Comparison of ENCODE assay signal across 2 cellular contexts in the genomic region with DNA sequence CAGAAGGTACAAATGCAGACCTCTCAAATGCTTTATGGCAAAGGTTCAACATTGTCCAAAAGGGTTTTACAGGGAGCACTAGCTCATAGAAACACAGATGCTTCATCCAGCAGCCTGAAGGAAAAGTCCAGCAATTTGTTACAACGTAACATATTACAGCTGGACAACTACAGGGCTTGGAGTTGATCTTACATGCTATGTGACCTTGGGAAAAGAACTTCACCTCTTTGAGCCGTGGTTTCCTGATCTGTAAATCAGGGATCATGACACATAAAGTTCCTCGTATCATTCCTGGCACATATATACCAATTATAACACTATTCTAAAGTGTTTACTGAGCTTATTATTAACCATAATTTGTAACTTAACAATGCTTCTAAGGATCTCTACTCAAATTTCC.
TF ChIP-seq lines count a peak whose summit lies in the region.

No MANE protein-coding gene starts in this region.

TF ChIP-seq in K562, 482 proteins besides CTCF, POLR2A, EP300 and RAD21 (continued from another document):
- TF ChIP-seq TSHZ1 (CRISPR knock-in tag; IDR thresholded peaks at IDR 0.05) (no peak), KLF16 (IDR thresholded peaks at IDR 0.05) (no peak), ILF3 (IDR thresholded peaks at IDR 0.05; ENCODE audit: borderline replicate concordance) (no peak)
- TF ChIP-seq, protein P1, sequence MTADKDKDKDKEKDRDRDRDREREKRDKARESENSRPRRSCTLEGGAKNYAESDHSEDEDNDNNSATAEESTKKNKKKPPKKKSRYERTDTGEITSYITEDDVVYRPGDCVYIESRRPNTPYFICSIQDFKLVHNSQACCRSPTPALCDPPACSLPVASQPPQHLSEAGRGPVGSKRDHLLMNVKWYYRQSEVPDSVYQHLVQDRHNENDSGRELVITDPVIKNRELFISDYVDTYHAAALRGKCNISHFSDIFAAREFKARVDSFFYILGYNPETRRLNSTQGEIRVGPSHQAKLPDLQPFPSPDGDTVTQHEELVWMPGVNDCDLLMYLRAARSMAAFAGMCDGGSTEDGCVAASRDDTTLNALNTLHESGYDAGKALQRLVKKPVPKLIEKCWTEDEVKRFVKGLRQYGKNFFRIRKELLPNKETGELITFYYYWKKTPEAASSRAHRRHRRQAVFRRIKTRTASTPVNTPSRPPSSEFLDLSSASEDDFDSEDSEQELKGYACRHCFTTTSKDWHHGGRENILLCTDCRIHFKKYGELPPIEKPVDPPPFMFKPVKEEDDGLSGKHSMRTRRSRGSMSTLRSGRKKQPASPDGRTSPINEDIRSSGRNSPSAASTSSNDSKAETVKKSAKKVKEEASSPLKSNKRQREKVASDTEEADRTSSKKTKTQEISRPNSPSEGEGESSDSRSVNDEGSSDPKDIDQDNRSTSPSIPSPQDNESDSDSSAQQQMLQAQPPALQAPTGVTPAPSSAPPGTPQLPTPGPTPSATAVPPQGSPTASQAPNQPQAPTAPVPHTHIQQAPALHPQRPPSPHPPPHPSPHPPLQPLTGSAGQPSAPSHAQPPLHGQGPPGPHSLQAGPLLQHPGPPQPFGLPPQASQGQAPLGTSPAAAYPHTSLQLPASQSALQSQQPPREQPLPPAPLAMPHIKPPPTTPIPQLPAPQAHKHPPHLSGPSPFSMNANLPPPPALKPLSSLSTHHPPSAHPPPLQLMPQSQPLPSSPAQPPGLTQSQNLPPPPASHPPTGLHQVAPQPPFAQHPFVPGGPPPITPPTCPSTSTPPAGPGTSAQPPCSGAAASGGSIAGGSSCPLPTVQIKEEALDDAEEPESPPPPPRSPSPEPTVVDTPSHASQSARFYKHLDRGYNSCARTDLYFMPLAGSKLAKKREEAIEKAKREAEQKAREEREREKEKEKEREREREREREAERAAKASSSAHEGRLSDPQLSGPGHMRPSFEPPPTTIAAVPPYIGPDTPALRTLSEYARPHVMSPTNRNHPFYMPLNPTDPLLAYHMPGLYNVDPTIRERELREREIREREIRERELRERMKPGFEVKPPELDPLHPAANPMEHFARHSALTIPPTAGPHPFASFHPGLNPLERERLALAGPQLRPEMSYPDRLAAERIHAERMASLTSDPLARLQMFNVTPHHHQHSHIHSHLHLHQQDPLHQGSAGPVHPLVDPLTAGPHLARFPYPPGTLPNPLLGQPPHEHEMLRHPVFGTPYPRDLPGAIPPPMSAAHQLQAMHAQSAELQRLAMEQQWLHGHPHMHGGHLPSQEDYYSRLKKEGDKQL (CRISPR knock-in tag; IDR thresholded peaks at IDR 0.05; ENCODE audit: borderline replicate concordance), result no peak
- TF ChIP-seq, protein P2, sequence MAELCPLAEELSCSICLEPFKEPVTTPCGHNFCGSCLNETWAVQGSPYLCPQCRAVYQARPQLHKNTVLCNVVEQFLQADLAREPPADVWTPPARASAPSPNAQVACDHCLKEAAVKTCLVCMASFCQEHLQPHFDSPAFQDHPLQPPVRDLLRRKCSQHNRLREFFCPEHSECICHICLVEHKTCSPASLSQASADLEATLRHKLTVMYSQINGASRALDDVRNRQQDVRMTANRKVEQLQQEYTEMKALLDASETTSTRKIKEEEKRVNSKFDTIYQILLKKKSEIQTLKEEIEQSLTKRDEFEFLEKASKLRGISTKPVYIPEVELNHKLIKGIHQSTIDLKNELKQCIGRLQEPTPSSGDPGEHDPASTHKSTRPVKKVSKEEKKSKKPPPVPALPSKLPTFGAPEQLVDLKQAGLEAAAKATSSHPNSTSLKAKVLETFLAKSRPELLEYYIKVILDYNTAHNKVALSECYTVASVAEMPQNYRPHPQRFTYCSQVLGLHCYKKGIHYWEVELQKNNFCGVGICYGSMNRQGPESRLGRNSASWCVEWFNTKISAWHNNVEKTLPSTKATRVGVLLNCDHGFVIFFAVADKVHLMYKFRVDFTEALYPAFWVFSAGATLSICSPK (IDR thresholded peaks at IDR 0.05; ENCODE audit: borderline replicate concordance), result no peak

TF ChIP-seq in GM23338, 12 proteins besides CTCF, POLR2A, EP300 and RAD21 (continued from another document):
- TF ChIP-seq ETS1 (IDR thresholded peaks at IDR 0.05) (no peak), STAT1 (IDR thresholded peaks at IDR 0.05; ENCODE audit: unreplicated experiment) (no peak), EZH2 (IDR thresholded peaks at IDR 0.05; ENCODE audit: low read depth, unreplicated experiment) (no peak), POLR2AphosphoS5 (IDR thresholded peaks at IDR 0.05; ENCODE audit: low read depth) (no peak), ZNF331 (CRISPR knock-in tag; IDR thresholded peaks at IDR 0.05; ENCODE audit: low read depth) (no peak), ZNF114 (CRISPR knock-in tag; IDR thresholded peaks at IDR 0.05) (no peak)
- TF ChIP-seq, protein P3, sequence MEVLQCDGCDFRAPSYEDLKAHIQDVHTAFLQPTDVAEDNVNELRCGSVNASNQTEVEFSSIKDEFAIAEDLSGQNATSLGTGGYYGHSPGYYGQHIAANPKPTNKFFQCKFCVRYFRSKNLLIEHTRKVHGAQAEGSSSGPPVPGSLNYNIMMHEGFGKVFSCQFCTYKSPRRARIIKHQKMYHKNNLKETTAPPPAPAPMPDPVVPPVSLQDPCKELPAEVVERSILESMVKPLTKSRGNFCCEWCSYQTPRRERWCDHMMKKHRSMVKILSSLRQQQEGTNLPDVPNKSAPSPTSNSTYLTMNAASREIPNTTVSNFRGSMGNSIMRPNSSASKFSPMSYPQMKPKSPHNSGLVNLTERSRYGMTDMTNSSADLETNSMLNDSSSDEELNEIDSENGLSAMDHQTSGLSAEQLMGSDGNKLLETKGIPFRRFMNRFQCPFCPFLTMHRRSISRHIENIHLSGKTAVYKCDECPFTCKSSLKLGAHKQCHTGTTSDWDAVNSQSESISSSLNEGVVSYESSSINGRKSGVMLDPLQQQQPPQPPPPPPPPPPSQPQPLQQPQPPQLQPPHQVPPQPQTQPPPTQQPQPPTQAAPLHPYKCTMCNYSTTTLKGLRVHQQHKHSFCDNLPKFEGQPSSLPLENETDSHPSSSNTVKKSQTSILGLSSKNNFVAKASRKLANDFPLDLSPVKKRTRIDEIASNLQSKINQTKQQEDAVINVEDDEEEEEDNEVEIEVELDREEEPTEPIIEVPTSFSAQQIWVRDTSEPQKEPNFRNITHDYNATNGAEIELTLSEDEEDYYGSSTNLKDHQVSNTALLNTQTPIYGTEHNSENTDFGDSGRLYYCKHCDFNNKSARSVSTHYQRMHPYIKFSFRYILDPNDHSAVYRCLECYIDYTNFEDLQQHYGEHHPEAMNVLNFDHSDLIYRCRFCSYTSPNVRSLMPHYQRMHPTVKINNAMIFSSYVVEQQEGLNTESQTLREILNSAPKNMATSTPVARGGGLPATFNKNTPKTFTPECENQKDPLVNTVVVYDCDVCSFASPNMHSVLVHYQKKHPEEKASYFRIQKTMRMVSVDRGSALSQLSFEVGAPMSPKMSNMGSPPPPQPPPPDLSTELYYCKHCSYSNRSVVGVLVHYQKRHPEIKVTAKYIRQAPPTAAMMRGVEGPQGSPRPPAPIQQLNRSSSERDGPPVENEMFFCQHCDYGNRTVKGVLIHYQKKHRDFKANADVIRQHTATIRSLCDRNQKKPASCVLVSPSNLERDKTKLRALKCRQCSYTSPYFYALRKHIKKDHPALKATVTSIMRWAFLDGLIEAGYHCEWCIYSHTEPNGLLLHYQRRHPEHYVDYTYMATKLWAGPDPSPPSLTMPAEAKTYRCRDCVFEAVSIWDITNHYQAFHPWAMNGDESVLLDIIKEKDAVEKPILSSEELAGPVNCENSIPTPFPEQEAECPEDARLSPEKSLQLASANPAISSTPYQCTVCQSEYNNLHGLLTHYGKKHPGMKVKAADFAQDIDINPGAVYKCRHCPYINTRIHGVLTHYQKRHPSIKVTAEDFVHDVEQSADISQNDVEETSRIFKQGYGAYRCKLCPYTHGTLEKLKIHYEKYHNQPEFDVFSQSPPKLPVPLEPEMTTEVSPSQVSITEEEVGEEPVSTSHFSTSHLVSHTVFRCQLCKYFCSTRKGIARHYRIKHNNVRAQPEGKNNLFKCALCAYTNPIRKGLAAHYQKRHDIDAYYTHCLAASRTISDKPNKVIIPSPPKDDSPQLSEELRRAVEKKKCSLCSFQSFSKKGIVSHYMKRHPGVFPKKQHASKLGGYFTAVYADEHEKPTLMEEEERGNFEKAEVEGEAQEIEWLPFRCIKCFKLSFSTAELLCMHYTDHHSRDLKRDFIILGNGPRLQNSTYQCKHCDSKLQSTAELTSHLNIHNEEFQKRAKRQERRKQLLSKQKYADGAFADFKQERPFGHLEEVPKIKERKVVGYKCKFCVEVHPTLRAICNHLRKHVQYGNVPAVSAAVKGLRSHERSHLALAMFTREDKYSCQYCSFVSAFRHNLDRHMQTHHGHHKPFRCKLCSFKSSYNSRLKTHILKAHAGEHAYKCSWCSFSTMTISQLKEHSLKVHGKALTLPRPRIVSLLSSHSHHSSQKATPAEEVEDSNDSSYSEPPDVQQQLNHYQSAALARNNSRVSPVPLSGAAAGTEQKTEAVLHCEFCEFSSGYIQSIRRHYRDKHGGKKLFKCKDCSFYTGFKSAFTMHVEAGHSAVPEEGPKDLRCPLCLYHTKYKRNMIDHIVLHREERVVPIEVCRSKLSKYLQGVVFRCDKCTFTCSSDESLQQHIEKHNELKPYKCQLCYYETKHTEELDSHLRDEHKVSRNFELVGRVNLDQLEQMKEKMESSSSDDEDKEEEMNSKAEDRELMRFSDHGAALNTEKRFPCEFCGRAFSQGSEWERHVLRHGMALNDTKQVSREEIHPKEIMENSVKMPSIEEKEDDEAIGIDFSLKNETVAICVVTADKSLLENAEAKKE (CRISPR knock-in tag; IDR thresholded peaks at IDR 0.05), result no peak
